ENCODE assay signal across 8 cellular contexts in genomic region chr1:151340870-151341754, GRCh38. TPM values are rescaled to one million over a fixed set of nuclear protein-coding genes. Genes with fewer than 3 reads are reported as not detected.
A peak's percentile ranks its signal among the peaks of the same experiment; 100 is the strongest.
DNase-seq lines count a peak whose midpoint lies in the region; ATAC-seq, FAIRE-seq and TF ChIP-seq lines count a peak whose summit lies in the region.

No MANE protein-coding gene starts in this region.

- peaks cover 17% of the 10 kb centered on the region for H3F3A ChIP-seq in MM.1S (ENCODE audit: insufficient read depth, low read length)

- peaks cover 4 to 7% of the 10 kb centered on the region in 2 donors for H3K36me3 Mint-ChIP-seq in activated naive CD4-positive, alpha-beta T cell treated with anti-CD3 and anti-CD28 coated beads, Interleukin-2, amount 50 U/mL, for 72 hours

- H3K27ac ChIP-seq in MM.1S (ENCODE audit: low read length) (peak overlapping the region; percentile 14; the same call in 1 of the 2 replicates), pancreas (no peak overlapping the region)

- no peaks in the 10 kb centered on the region for H3K27me3 ChIP-seq in MM.1S (replicated peaks; ENCODE audit: insufficient read depth, low read length)
- H3K27me3 ChIP-seq in pancreas, result no peaks in the 10 kb centered on the region

- 24 to 26% methylated on average over 6 to 7 of the region's 7 CpGs for WGBS in pancreas, 2 donors

- H3K9ac ChIP-seq in MM.1S (ENCODE audit: low read length), result no peak overlapping the region

- no peaks in the 10 kb centered on the region for H4K20me1 ChIP-seq in MM.1S (ENCODE audit: insufficient read depth, low read length)

- H3K27ac Mint-ChIP-seq in activated naive CD4-positive, alpha-beta T cell treated with anti-CD3 and anti-CD28 coated beads, Interleukin-2, amount 50 U/mL, for 72 hours, result peak overlapping the region in 1 of 2 donors; percentile 41

- no peak overlapping the region for H3K4me3 ChIP-seq in GM12875 (ENCODE audit: low read depth, low read length)
- H3K4me3 ChIP-seq in MM.1S (ENCODE audit: low read length), result no peak overlapping the region
- no peak overlapping the region for H3K4me3 ChIP-seq in pancreas

- no peaks in the 10 kb centered on the region for H3K9me3 Mint-ChIP-seq in activated naive CD4-positive, alpha-beta T cell treated with anti-CD3 and anti-CD28 coated beads, Interleukin-2, amount 50 U/mL, for 72 hours

- H3K4me1 ChIP-seq in MM.1S (ENCODE audit: low read length) (peaks cover 5% of the 10 kb centered on the region; the same call in 1 of the 2 replicates), pancreas (peaks cover 0 to 9% (median 0%) of the 10 kb centered on the region in 3 donors)

- ATAC-seq in activated naive CD4-positive, alpha-beta T cell treated with anti-CD3 and anti-CD28 coated beads, Interleukin-2, amount 50 U/mL, for 72 hours, result peak; percentile 90
- ATAC-seq in pancreas, result peak; percentile 87 to 97 (median 94)
- no peak for ATAC-seq in GM18520 (IDR thresholded peaks at IDR 0.05; ENCODE audit: unreplicated experiment)

- TF ChIP-seq CTCF in GM12875 (IDR thresholded peaks at IDR 0.05; ENCODE audit: borderline replicate concordance, insufficient read depth, low read depth, low read length) (peak; percentile 59), MM.1S (IDR thresholded peaks at IDR 0.05; ENCODE audit: low read length) (peak; percentile 92), pancreas (IDR thresholded peaks at IDR 0.05) (peak; percentile 32 to 53 (median 40))

- no peak overlapping the region for H3K4me2 ChIP-seq in MM.1S (ENCODE audit: low read depth, low read length)

- no peaks in the 10 kb centered on the region for H3K9me3 ChIP-seq in MM.1S (replicated peaks; ENCODE audit: insufficient read depth, low read length)
- no peaks in the 10 kb centered on the region for H3K9me3 ChIP-seq in pancreas

- DNase-seq in A172 (ENCODE audit: low spot score), result peak; percentile 88
- peak; percentile 89 for DNase-seq in MM.1S
- DNase-seq in RPMI8226, result peak; percentile 85
- peak in 1 of 2 donors; percentile 61 for DNase-seq in activated naive CD4-positive, alpha-beta T cell treated with anti-CD3 and anti-CD28 coated beads, Interleukin-2, amount 50 U/mL, for 72 hours (ENCODE audit: low spot score in 2 of 2)
- peak; percentile 86 for DNase-seq in globus pallidus (ENCODE audit: low spot score)
- DNase-seq in pancreas, result peak in 3 of 6 donors; percentile 41 to 55 (median 54)

- H3K79me2 ChIP-seq in MM.1S (ENCODE audit: low read length), result peaks cover 9% of the 10 kb centered on the region

- H3K36me3 ChIP-seq in MM.1S (replicated peaks; ENCODE audit: insufficient read depth, low read length) (peaks cover 3% of the 10 kb centered on the region), pancreas (peaks cover 0 to 4% (median 0%) of the 10 kb centered on the region in 3 donors)

- no peak overlapping the region for H2AFZ ChIP-seq in MM.1S (ENCODE audit: low read length)

- intact Hi-C loops in pancreas (cut with DNase I), result loop anchor here in 1 of 3 donors (5.0 kb wide), 1 partner anchor 39 kb away; no protein-coding TSS in a partner anchor

- peak; percentile 88 for FAIRE-seq in pancreas (lab: Jason Lieb, UNC)

- H3K9me2 ChIP-seq in MM.1S (replicated peaks; ENCODE audit: insufficient read depth, low read length), result no peaks in the 10 kb centered on the region

RNA-seq across cellular contexts. Expression of gene RFX5, which starts 5.9 kb away (rescaled TPM):
- 73.0 and 104 TPM in 2 replicates for total RNA-seq in A172 (2014; rRNA removed; shearing (Covaris generic))
- total RNA-seq in activated naive CD4-positive, alpha-beta T cell treated with anti-CD3 and anti-CD28 coated beads, Interleukin-2, amount 50 U/mL, for 72 hours, result 10 to 100 TPM; 56.9 to 61.3 TPM
- 10 to 100 TPM in 3 of 6 donors, 1 to 10 TPM in 3; 5.6 to 34.2 (median 8.6) TPM for total RNA-seq in pancreas
- 1 to 10 TPM; 8.6 to 9.5 TPM for polyA plus RNA-seq in pancreas

RNA-seq across cellular contexts. Expression of gene PI4KB, which starts 13.9 kb away (rescaled TPM):
- total RNA-seq in A172 (2014; rRNA removed; shearing (Covaris generic)), result 86.6 and 99.4 TPM in 2 replicates
- 10 to 100 TPM; 55.0 to 75.3 TPM for total RNA-seq in activated naive CD4-positive, alpha-beta T cell treated with anti-CD3 and anti-CD28 coated beads, Interleukin-2, amount 50 U/mL, for 72 hours
- total RNA-seq in pancreas, result 10 to 100 TPM; 20.0 to 36.5 (median 24.1) TPM
- polyA plus RNA-seq in pancreas, result 10 to 100 TPM; 33.3 to 44.2 TPM

RNA-seq across cellular contexts. Expression of gene SELENBP1, which starts 31.4 kb away (rescaled TPM):
- total RNA-seq in A172 (2014; rRNA removed; shearing (Covaris generic)), result 0.22 and 0.41 TPM in 2 replicates
- total RNA-seq in activated naive CD4-positive, alpha-beta T cell treated with anti-CD3 and anti-CD28 coated beads, Interleukin-2, amount 50 U/mL, for 72 hours, result not detected
- total RNA-seq in pancreas, result 10 to 100 TPM; 13.1 to 36.8 (median 25.2) TPM
- 10 to 100 TPM; 53.6 to 93.0 TPM for polyA plus RNA-seq in pancreas

RNA-seq across cellular contexts. Expression of gene PSMB4, which starts 58.3 kb away (rescaled TPM):
- total RNA-seq in A172 (2014; rRNA removed; shearing (Covaris generic)), result 1,122 and 1,186 TPM in 2 replicates
- 100 to 1,000 TPM; 318 to 462 TPM for total RNA-seq in activated naive CD4-positive, alpha-beta T cell treated with anti-CD3 and anti-CD28 coated beads, Interleukin-2, amount 50 U/mL, for 72 hours
- total RNA-seq in pancreas, result 100 to 1,000 TPM in 3 of 6 donors, 10 to 100 TPM in 3; 61.9 to 106 (median 90.5) TPM
- polyA plus RNA-seq in pancreas, result 100 to 1,000 TPM; 172 to 217 TPM

RNA-seq across cellular contexts. Expression of gene ZNF687, which starts 59.0 kb away (rescaled TPM):
- 34.7 and 36.2 TPM in 2 replicates for total RNA-seq in A172 (2014; rRNA removed; shearing (Covaris generic))
- 10 to 100 TPM; 28.0 to 29.0 TPM for total RNA-seq in activated naive CD4-positive, alpha-beta T cell treated with anti-CD3 and anti-CD28 coated beads, Interleukin-2, amount 50 U/mL, for 72 hours
- 10 to 100 TPM; 14.8 to 23.4 (median 17.2) TPM for total RNA-seq in pancreas
- polyA plus RNA-seq in pancreas, result 10 to 100 TPM in 1 of 2 donors, 1 to 10 TPM in 1; 9.8 to 14.3 TPM

Comparison
In these comparisons a context has a peak if more than half of its experiments do, and no peak if none do; other contexts are left out.
1. CTCF ChIP-seq: peak in every context shown above with its lines; median percentile 92 in MM.1S; 59 in GM12875; 40 in pancreas.
2. RNA of gene SELENBP1, which starts 31.4 kb away (total RNA-seq): 13.1 to 36.8 TPM in pancreas; 0.22 to 0.41 TPM in A172 and not detected in activated naive CD4-positive, alpha-beta T cell treated with anti-CD3 and anti-CD28 coated beads, Interleukin-2, amount 50 U/mL, for 72 hours; every median in the first group is over 10 times any median in the second.